1 cellular context compared by ENCODE assay signal in the genomic region with DNA sequence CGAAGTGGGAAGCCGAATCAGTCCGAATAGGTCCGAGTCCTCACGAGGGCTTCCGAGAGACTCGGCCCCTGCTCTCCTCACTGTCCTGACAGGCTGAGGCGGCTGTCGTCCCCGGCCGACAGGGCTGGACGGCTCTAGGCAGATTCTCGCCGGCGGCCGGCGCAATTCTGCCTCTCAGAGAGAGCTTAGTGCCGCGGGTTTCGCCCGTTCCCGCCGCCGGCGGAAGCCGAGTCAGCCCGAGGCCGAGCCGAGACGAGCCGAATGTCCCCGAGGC.
TF ChIP-seq lines count a peak whose summit lies in the region.

No MANE protein-coding gene starts in this region.

TF ChIP-seq in K562, 482 proteins besides CTCF, POLR2A, EP300 and RAD21:
- TF ChIP-seq NCOA4 (IDR thresholded peaks at IDR 0.05; ENCODE audit: partially characterized antibody) (no peak), FOXP1 (CRISPR knock-in tag; IDR thresholded peaks at IDR 0.05) (0 out of 2 replicates have a peak, but pooled peaks have one; percentile 12), PHF8 (IDR thresholded peaks at IDR 0.05; ENCODE audit: borderline replicate concordance, low read length) (peak; percentile 38; the same call in 1 of the 2 replicates), CBX1 (IDR thresholded peaks at IDR 0.05; ENCODE audit: low read depth) (0 out of 2 replicates have a peak, but pooled peaks have one; percentile 94), SAP30 (IDR thresholded peaks at IDR 0.05; ENCODE audit: borderline replicate concordance, insufficient read depth, low read depth, low read length, poor library complexity, severe bottlenecking) (peak; percentile 79), E2F3 (CRISPR knock-in tag; IDR thresholded peaks at IDR 0.05) (peak; percentile 46; the same call in 1 of the 2 replicates), SLC30A9 (CRISPR knock-in tag; IDR thresholded peaks at IDR 0.05) (no peak), KLF1 (tag; IDR thresholded peaks at IDR 0.05) (no peak), HNRNPLL (IDR thresholded peaks at IDR 0.05; ENCODE audit: low read depth, low read length, poor library complexity, severe bottlenecking) (peak; percentile 33), KLF13 (tag; IDR thresholded peaks at IDR 0.05; ENCODE audit: borderline replicate concordance, low read depth) (no peak)
- TF ChIP-seq, protein P1, sequence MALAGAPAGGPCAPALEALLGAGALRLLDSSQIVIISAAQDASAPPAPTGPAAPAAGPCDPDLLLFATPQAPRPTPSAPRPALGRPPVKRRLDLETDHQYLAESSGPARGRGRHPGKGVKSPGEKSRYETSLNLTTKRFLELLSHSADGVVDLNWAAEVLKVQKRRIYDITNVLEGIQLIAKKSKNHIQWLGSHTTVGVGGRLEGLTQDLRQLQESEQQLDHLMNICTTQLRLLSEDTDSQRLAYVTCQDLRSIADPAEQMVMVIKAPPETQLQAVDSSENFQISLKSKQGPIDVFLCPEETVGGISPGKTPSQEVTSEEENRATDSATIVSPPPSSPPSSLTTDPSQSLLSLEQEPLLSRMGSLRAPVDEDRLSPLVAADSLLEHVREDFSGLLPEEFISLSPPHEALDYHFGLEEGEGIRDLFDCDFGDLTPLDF (CRISPR knock-in tag; IDR thresholded peaks at IDR 0.05) = peak; percentile 64; the same call in 1 of the 2 replicates
- TF ChIP-seq, protein P2, sequence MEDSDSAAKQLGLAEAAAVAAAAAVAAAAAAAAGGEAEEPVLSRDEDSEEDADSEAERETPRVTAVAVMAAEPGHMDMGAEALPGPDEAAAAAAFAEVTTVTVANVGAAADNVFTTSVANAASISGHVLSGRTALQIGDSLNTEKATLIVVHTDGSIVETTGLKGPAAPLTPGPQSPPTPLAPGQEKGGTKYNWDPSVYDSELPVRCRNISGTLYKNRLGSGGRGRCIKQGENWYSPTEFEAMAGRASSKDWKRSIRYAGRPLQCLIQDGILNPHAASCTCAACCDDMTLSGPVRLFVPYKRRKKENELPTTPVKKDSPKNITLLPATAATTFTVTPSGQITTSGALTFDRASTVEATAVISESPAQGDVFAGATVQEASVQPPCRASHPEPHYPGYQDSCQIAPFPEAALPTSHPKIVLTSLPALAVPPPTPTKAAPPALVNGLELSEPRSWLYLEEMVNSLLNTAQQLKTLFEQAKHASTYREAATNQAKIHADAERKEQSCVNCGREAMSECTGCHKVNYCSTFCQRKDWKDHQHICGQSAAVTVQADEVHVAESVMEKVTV (CRISPR knock-in tag; IDR thresholded peaks at IDR 0.05) = peak; percentile 99; the same call in 1 of the 2 replicates
- TF ChIP-seq, protein P3, sequence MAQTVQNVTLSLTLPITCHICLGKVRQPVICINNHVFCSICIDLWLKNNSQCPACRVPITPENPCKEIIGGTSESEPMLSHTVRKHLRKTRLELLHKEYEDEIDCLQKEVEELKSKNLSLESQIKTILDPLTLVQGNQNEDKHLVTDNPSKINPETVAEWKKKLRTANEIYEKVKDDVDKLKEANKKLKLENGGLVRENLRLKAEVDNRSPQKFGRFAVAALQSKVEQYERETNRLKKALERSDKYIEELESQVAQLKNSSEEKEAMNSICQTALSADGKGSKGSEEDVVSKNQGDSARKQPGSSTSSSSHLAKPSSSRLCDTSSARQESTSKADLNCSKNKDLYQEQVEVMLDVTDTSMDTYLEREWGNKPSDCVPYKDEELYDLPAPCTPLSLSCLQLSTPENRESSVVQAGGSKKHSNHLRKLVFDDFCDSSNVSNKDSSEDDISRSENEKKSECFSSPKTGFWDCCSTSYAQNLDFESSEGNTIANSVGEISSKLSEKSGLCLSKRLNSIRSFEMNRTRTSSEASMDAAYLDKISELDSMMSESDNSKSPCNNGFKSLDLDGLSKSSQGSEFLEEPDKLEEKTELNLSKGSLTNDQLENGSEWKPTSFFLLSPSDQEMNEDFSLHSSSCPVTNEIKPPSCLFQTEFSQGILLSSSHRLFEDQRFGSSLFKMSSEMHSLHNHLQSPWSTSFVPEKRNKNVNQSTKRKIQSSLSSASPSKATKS (CRISPR knock-in tag; IDR thresholded peaks at IDR 0.05) = no peak
- TF ChIP-seq, protein P4, sequence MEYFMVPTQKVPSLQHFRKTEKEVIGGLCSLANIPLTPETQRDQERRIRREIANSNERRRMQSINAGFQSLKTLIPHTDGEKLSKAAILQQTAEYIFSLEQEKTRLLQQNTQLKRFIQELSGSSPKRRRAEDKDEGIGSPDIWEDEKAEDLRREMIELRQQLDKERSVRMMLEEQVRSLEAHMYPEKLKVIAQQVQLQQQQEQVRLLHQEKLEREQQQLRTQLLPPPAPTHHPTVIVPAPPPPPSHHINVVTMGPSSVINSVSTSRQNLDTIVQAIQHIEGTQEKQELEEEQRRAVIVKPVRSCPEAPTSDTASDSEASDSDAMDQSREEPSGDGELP (CRISPR knock-in tag; IDR thresholded peaks at IDR 0.05; ENCODE audit: borderline replicate concordance) = peak; percentile 58
- TF ChIP-seq, protein P5, sequence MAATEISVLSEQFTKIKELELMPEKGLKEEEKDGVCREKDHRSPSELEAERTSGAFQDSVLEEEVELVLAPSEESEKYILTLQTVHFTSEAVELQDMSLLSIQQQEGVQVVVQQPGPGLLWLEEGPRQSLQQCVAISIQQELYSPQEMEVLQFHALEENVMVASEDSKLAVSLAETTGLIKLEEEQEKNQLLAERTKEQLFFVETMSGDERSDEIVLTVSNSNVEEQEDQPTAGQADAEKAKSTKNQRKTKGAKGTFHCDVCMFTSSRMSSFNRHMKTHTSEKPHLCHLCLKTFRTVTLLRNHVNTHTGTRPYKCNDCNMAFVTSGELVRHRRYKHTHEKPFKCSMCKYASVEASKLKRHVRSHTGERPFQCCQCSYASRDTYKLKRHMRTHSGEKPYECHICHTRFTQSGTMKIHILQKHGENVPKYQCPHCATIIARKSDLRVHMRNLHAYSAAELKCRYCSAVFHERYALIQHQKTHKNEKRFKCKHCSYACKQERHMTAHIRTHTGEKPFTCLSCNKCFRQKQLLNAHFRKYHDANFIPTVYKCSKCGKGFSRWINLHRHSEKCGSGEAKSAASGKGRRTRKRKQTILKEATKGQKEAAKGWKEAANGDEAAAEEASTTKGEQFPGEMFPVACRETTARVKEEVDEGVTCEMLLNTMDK (IDR thresholded peaks at IDR 0.05; ENCODE audit: borderline replicate concordance, insufficient read depth, low read depth, low read length, poor library complexity, severe bottlenecking) = no peak
